ENCODE assay signal across 20 cellular contexts in the genomic region with DNA sequence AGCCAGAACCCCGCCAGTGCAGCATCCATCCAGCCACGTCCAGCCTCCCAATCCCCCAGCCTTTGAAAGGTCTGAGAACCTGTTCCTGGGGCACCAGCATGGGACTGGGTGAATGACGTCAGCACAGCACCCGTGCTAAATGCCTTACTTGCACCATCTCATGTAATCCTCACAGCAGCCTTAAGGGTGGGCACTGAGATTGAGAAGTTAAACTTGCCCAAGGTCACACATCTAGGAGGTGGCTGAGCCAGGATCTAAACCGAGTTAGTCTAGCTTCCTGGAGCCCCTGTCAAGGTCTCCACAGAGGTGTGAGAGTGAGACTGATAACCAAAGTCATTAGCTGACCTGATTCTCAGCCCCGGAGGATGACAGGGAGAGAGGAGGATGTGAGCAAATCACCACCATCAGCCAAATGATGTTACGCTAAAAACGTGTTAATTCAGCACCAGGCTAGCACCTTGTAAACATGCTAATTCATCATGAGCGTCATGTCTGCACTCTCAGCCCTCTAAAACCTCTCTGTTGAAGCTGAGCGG. TPM values are rescaled to one million over a fixed set of nuclear protein-coding genes. Genes with fewer than 3 reads are reported as not detected.
DNase-seq lines count a peak whose midpoint lies in the region; ATAC-seq, FAIRE-seq and TF ChIP-seq lines count a peak whose summit lies in the region.
"Had no signal": no experiment of that assay in that cellular context is flagged by ENCODE, and none has a peak within 500 bp of the region (broad histone marks: within the 10 kb centered on the region; RNA-seq: fewer than 3 reads in every experiment).

No MANE protein-coding gene starts in this region.

- DNase-seq in HTR-8/SVneo (ENCODE audit: insufficient read length, low spot score) (no peak), endodermal cell (peak; percentile 74), gastrocnemius medialis (no peak), substantia nigra (lab: John Stamatoyannopoulos, UW) (no peak)
- DNase-seq in activated CD8-positive, alpha-beta memory T cell treated with anti-CD3 and anti-CD28 coated beads, Interleukin-2, amount 50 U/mL, for 4 hours = peak; percentile 63
- peak; percentile 77 for DNase-seq in stimulated activated CD8-positive, alpha-beta memory T cell treated with anti-CD3 and anti-CD28 coated beads, Interleukin-4, amount 100 ng/mL, for 48 hours
- no peak for DNase-seq in stimulated activated CD4-positive, alpha-beta T cell treated with anti-CD3 and anti-CD28 coated beads, Interleukin-12 subunit alpha, Interleukin-12 subunit beta, amount 100 ng/mL, for 4 hours
- DNase-seq: adrenal gland; caudate nucleus; esophagus squamous epithelium; glutamatergic neuron; NCI-H1436; NCI-H2171; NCI-H69; pancreas; stimulated activated CD4-positive, alpha-beta T cell treated with anti-CD3 and anti-CD28 coated beads, Interleukin-4, amount 100 ng/mL, for 1 hour had no signal

- H3K27ac ChIP-seq in endodermal cell (ENCODE audit: low read depth, low read length) (no peak overlapping the region), gastrocnemius medialis (no peak overlapping the region), substantia nigra (ENCODE audit: low read depth, low read length, poor library complexity, severe bottlenecking) (no peak overlapping the region)
- H3K27ac ChIP-seq: adrenal gland, pancreas, SJSA1 had no signal

- peaks cover 45% of the 10 kb centered on the region for H3K27me3 ChIP-seq in endodermal cell (ENCODE audit: control insufficient read depth, insufficient read depth, low read length, poor library complexity, severe bottlenecking)
- H3K27me3 ChIP-seq in gastrocnemius medialis = peaks cover 28 to 37% (median 31%) of the 10 kb centered on the region in 3 donors

- intact Hi-C loops in gastrocnemius medialis (cut with DNase I; ENCODE audit: low total_unique reads) = no loop called here

- H3K27ac Mint-ChIP-seq in endodermal cell = no peak overlapping the region
- H3K27ac Mint-ChIP-seq: type B pancreatic cell had no signal

- H3K4me3 Mint-ChIP-seq in endodermal cell = no peak overlapping the region
- H3K4me3 Mint-ChIP-seq: type B pancreatic cell had no signal

- H3K9me3 ChIP-seq in endodermal cell (ENCODE audit: control insufficient read depth, low read length) (no peaks in the 10 kb centered on the region), gastrocnemius medialis (no peaks in the 10 kb centered on the region)
- H3K9me3 ChIP-seq: adrenal gland, esophagus squamous epithelium, pancreas, SJSA1 had no signal

- ATAC-seq in gastrocnemius medialis = no peak
- ATAC-seq in HG03520 (IDR thresholded peaks at IDR 0.05; ENCODE audit: unreplicated experiment) = no peak

- H3K36me3 Mint-ChIP-seq in endodermal cell (ENCODE audit: low read depth) = no peaks in the 10 kb centered on the region
- H3K36me3 Mint-ChIP-seq: type B pancreatic cell had no signal

- no peak overlapping the region for H3K4me3 ChIP-seq in endodermal cell (ENCODE audit: low read length)
- H3K4me3 ChIP-seq in gastrocnemius medialis = no peak overlapping the region
- H3K4me3 ChIP-seq: adrenal gland, esophagus squamous epithelium, lung, pancreas, SJSA1 had no signal

- H3K9me3 Mint-ChIP-seq in endodermal cell = peaks cover 3% of the 10 kb centered on the region
- H3K9me3 Mint-ChIP-seq: type B pancreatic cell had no signal

- TF ChIP-seq CTCF in endodermal cell (conservative IDR thresholded peaks at IDR 0.05) (no peak), gastrocnemius medialis (IDR thresholded peaks at IDR 0.05 in 4 of 5, conservative IDR thresholded peaks at IDR 0.05 in 1 of 5) (no peak)

- peaks cover 2% of the 10 kb centered on the region for H3K4me1 Mint-ChIP-seq in endodermal cell

- in situ Hi-C loops in gastrocnemius medialis (cut with MboI; ENCODE audit: low sequenced_read_pairs in 4 of 4) = no loop called here

- peak; percentile 72 for FAIRE-seq in HTR-8/SVneo (lab: Jason Lieb, UNC)
- FAIRE-seq: pancreas had no signal

- no peak overlapping the region for H3K9ac ChIP-seq in endodermal cell (ENCODE audit: extremely low read depth, low read length, poor library complexity, severe bottlenecking)

- H3K36me3 ChIP-seq in endodermal cell (ENCODE audit: control insufficient read depth, insufficient read depth, low read length) (no peaks in the 10 kb centered on the region), gastrocnemius medialis (no peaks in the 10 kb centered on the region)
- H3K36me3 ChIP-seq: adrenal gland, esophagus squamous epithelium, pancreas, SJSA1 had no signal

- TF ChIP-seq POLR2A in gastrocnemius medialis (IDR thresholded peaks at IDR 0.05) = no peak

- 76 to 77% methylated on average over 5 to 10 of the region's 10 CpGs for WGBS in endodermal cell (ENCODE audit: insufficient coverage in 1 of 2, insufficient read length in 1 of 2), 2 experiments

- H3K4me1 ChIP-seq in endodermal cell (ENCODE audit: control insufficient read depth, insufficient read depth, low read length) (no peaks in the 10 kb centered on the region), gastrocnemius medialis (peaks cover 7 to 17% of the 10 kb centered on the region in 2 donors)
- H3K4me1 ChIP-seq: SJSA1 had no signal

- peaks cover 46% of the 10 kb centered on the region for H3K27me3 Mint-ChIP-seq in endodermal cell (ENCODE audit: insufficient read depth)

RNA-seq across cellular contexts. Expression of a gene that starts 4.6 kb away (rescaled TPM):
- total RNA-seq in endodermal cell (under 1 TPM in 1 of 2 donors, not detected in 1; 0.18 TPM), gastrocnemius medialis (under 1 TPM in 3 of 4 donors, not detected in 1; 0.16 to 0.32 (median 0.31) TPM)
- not detected for polyA plus RNA-seq in endodermal cell (2013, experiment 1 of 2)
- not detected for polyA plus RNA-seq in endodermal cell (2013, experiment 2 of 2)
- total RNA-seq: SJSA1 had no signal

Comparison
In these comparisons a context has a peak if more than half of its experiments do, and no peak if none do; other contexts are left out.
1. DNase-seq: peak in activated CD8-positive, alpha-beta memory T cell treated with anti-CD3 and anti-CD28 coated beads, Interleukin-2, amount 50 U/mL, for 4 hours (single experiment), endodermal cell (single experiment) and stimulated activated CD8-positive, alpha-beta memory T cell treated with anti-CD3 and anti-CD28 coated beads, Interleukin-4, amount 100 ng/mL, for 48 hours (single experiment); none in HTR-8/SVneo (single experiment), gastrocnemius medialis (0 of 2), substantia nigra (0 of 49) and stimulated activated CD4-positive, alpha-beta T cell treated with anti-CD3 and anti-CD28 coated beads, Interleukin-12 subunit alpha, Interleukin-12 subunit beta, amount 100 ng/mL, for 4 hours (single experiment).